Comparison of ENCODE assay signal across 12 cellular contexts in genomic region chr20:3121271-3121911, GRCh38. TPM values are rescaled to one million over a fixed set of nuclear protein-coding genes. Genes with fewer than 3 reads are reported as not detected.
A peak's percentile ranks its signal among the peaks of the same experiment; 100 is the strongest.
DNase-seq lines count a peak whose midpoint lies in the region; ATAC-seq and TF ChIP-seq lines count a peak whose summit lies in the region.
"Had no signal": no experiment of that assay in that cellular context is flagged by ENCODE, and none has a peak within 500 bp of the region (broad histone marks: within the 10 kb centered on the region; RNA-seq: fewer than 3 reads in every experiment).

No MANE protein-coding gene starts in this region.

- CTCF ChIA-PET in activated naive CD4-positive, alpha-beta T cell treated with anti-CD3 and anti-CD28 coated beads for 36 hours (lab: Charles Lee): interaction anchor here (1.0 to 1.3 kb wide), 2 partner anchors 32 to 195 kb away, joined by 3 to 4 read pairs; no protein-coding TSS in a partner anchor
- CTCF ChIA-PET in RWPE1 (lab: Yijun Ruan, JAX): no interaction called here

- H3K4me1 Mint-ChIP-seq in activated naive CD4-positive, alpha-beta T cell treated with anti-CD3 and anti-CD28 coated beads for 36 hours (ENCODE audit: low read depth): peaks cover 45% of the 10 kb centered on the region
- no peaks in the 10 kb centered on the region for H3K4me1 Mint-ChIP-seq in stimulated activated memory B cell treated with anti-CD40 and anti-IgM and Interleukin-4, amounts not matched to agents 10 μg/mL and 1 μg/mL and 100 μg/mL, for 72 hours

- peak overlapping the region; percentile 78 for H3K27ac Mint-ChIP-seq in activated naive CD4-positive, alpha-beta T cell treated with anti-CD3 and anti-CD28 coated beads for 36 hours
- peak overlapping the region; percentile 5 for H3K27ac Mint-ChIP-seq in stimulated activated memory B cell treated with anti-CD40 and anti-IgM and Interleukin-4, amounts not matched to agents 10 μg/mL and 1 μg/mL and 100 μg/mL, for 72 hours

- H3K36me3 Mint-ChIP-seq in activated naive CD4-positive, alpha-beta T cell treated with anti-CD3 and anti-CD28 coated beads for 36 hours (ENCODE audit: low read depth): peaks cover 36% of the 10 kb centered on the region
- H3K36me3 Mint-ChIP-seq in stimulated activated memory B cell treated with anti-CD40 and anti-IgM and Interleukin-4, amounts not matched to agents 10 μg/mL and 1 μg/mL and 100 μg/mL, for 72 hours: peaks cover 55% of the 10 kb centered on the region

- TF ChIP-seq CTCF in RWPE1 (conservative IDR thresholded peaks at IDR 0.05; ENCODE audit: low read depth): no peak

- H3K4me3 Mint-ChIP-seq in activated naive CD4-positive, alpha-beta T cell treated with anti-CD3 and anti-CD28 coated beads for 36 hours: no peak overlapping the region
- H3K4me3 Mint-ChIP-seq in stimulated activated memory B cell treated with anti-CD40 and anti-IgM and Interleukin-4, amounts not matched to agents 10 μg/mL and 1 μg/mL and 100 μg/mL, for 72 hours: no peak overlapping the region

- no peak for DNase-seq in activated naive CD4-positive, alpha-beta T cell treated with anti-CD3 and anti-CD28 coated beads for 36 hours
- no peak for DNase-seq in activated naive CD4-positive, alpha-beta T cell treated with Interleukin-2 at 50 U/mL for 16 hours
- no peak for DNase-seq in RWPE1 (ENCODE audit: low spot score)
- peak; percentile 57 for DNase-seq in dermis blood vessel endothelial cell
- DNase-seq in stimulated activated CD4-positive, alpha-beta T cell treated with anti-CD3 and anti-CD28 coated beads, Interleukin-4, amount 100 ng/mL, for 1 hour: no peak
- no peak for DNase-seq in ecto neural progenitor cell (ENCODE audit: low spot score)
- DNase-seq: NCI-H1092, NCI-H524 treated with DMSO at 0.1 percent for 48 hours, Right ventricle myocardium superior had no signal

- peak overlapping the region; percentile 48 for H3K27ac ChIP-seq in RWPE1
- H3K27ac ChIP-seq: VCaP had no signal

- intact Hi-C loops in activated naive CD4-positive, alpha-beta T cell treated with anti-CD3 and anti-CD28 coated beads for 36 hours (cut with micrococcal nuclease): no loop called here

- peaks cover 13% of the 10 kb centered on the region for H3K9me3 Mint-ChIP-seq in activated naive CD4-positive, alpha-beta T cell treated with anti-CD3 and anti-CD28 coated beads for 36 hours
- peaks cover 5% of the 10 kb centered on the region for H3K9me3 Mint-ChIP-seq in stimulated activated memory B cell treated with anti-CD40 and anti-IgM and Interleukin-4, amounts not matched to agents 10 μg/mL and 1 μg/mL and 100 μg/mL, for 72 hours

- POLR2A ChIA-PET in RWPE1 (lab: Yijun Ruan, JAX; ENCODE audit: low non-redundant PET): no interaction called here

- no peaks in the 10 kb centered on the region for H3K27me3 Mint-ChIP-seq in activated naive CD4-positive, alpha-beta T cell treated with anti-CD3 and anti-CD28 coated beads for 36 hours (ENCODE audit: low read depth)
- no peaks in the 10 kb centered on the region for H3K27me3 Mint-ChIP-seq in stimulated activated memory B cell treated with anti-CD40 and anti-IgM and Interleukin-4, amounts not matched to agents 10 μg/mL and 1 μg/mL and 100 μg/mL, for 72 hours

- ATAC-seq in stimulated activated memory B cell treated with anti-CD40 and anti-IgM and Interleukin-4, amounts not matched to agents 10 μg/mL and 1 μg/mL and 100 μg/mL, for 72 hours: no peak
- no peak for ATAC-seq in HG03139 (IDR thresholded peaks at IDR 0.05; ENCODE audit: unreplicated experiment)

RNA-seq across cellular contexts. Expression of gene AVP, which starts 36.9 kb away (rescaled TPM):
- total RNA-seq in activated naive CD4-positive, alpha-beta T cell treated with anti-CD3 and anti-CD28 coated beads for 36 hours: not detected
- not detected in 2 replicates for total RNA-seq in dermis blood vessel endothelial cell

RNA-seq across cellular contexts. Expression of gene FASTKD5, which starts 38.3 kb away (rescaled TPM):
- 10 to 100 TPM; 11.8 to 12.0 TPM for total RNA-seq in activated naive CD4-positive, alpha-beta T cell treated with anti-CD3 and anti-CD28 coated beads for 36 hours
- 20.4 and 23.7 TPM in 2 replicates for total RNA-seq in dermis blood vessel endothelial cell

RNA-seq across cellular contexts. Expression of gene UBOX5, which starts 38.3 kb away (rescaled TPM):
- 1 to 10 TPM; 5.4 to 5.9 TPM for total RNA-seq in activated naive CD4-positive, alpha-beta T cell treated with anti-CD3 and anti-CD28 coated beads for 36 hours
- 2.7 and 3.8 TPM in 2 replicates for total RNA-seq in dermis blood vessel endothelial cell

RNA-seq across cellular contexts. Expression of gene OXT, which starts 50.0 kb away (rescaled TPM):
- not detected for total RNA-seq in activated naive CD4-positive, alpha-beta T cell treated with anti-CD3 and anti-CD28 coated beads for 36 hours
- total RNA-seq in dermis blood vessel endothelial cell: not detected in 2 replicates
- total RNA-seq: Right ventricle myocardium superior had no signal

RNA-seq across cellular contexts. Expression of gene LZTS3, which starts 52.0 kb away (rescaled TPM):
- 1 to 10 TPM; 1.2 to 1.4 TPM for total RNA-seq in activated naive CD4-positive, alpha-beta T cell treated with anti-CD3 and anti-CD28 coated beads for 36 hours
- total RNA-seq in dermis blood vessel endothelial cell: 6.1 and 8.2 TPM in 2 replicates
